Comparison of ENCODE assay signal across 1 cellular context in the genomic region with DNA sequence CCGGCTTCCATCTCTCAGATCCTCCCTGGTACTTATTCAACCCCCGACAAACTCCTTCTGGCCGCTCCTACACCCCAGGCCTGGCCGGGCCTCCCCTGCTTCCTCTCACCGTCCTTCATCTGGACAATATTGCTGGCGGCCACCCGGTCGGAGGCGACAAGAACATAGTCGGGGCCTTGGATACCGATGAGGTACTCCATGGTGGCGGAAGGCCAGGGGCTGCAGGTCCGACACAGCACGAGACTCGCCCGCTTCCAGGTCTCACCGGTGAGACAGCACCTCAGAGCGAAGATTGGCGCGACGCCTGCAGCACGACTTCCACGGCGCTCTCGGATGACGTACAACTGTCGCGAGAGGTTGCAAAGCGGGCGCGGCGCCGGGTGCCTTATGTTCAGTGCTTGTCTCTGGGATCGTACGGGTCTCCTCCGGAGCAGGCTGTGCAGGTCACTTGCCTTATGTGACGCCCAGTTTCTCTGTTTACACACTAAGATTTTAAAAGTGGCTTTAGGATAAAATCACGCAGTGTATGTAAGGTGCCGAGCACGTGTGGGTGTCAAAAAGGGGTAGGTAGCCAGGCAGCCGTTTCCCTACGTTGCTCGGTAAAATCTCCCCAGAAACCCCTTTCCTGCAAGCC.
A peak's percentile ranks its signal among the peaks of the same experiment; 100 is the strongest.
TF ChIP-seq lines count a peak whose summit lies in the region.

A gene (minus strand): TSS at position 294 of the 634 bp plus-strand sequence. CDS start 94 bp downstream, at position 200.

TF ChIP-seq in HepG2, 621 proteins besides CTCF, POLR2A, EP300 and RAD21 (continued from another document and continues in another):
- TF ChIP-seq, protein P1, sequence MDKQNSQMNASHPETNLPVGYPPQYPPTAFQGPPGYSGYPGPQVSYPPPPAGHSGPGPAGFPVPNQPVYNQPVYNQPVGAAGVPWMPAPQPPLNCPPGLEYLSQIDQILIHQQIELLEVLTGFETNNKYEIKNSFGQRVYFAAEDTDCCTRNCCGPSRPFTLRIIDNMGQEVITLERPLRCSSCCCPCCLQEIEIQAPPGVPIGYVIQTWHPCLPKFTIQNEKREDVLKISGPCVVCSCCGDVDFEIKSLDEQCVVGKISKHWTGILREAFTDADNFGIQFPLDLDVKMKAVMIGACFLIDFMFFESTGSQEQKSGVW (CRISPR knock-in tag; IDR thresholded peaks at IDR 0.05; ENCODE audit: borderline replicate concordance): no peak
- TF ChIP-seq, protein P2, sequence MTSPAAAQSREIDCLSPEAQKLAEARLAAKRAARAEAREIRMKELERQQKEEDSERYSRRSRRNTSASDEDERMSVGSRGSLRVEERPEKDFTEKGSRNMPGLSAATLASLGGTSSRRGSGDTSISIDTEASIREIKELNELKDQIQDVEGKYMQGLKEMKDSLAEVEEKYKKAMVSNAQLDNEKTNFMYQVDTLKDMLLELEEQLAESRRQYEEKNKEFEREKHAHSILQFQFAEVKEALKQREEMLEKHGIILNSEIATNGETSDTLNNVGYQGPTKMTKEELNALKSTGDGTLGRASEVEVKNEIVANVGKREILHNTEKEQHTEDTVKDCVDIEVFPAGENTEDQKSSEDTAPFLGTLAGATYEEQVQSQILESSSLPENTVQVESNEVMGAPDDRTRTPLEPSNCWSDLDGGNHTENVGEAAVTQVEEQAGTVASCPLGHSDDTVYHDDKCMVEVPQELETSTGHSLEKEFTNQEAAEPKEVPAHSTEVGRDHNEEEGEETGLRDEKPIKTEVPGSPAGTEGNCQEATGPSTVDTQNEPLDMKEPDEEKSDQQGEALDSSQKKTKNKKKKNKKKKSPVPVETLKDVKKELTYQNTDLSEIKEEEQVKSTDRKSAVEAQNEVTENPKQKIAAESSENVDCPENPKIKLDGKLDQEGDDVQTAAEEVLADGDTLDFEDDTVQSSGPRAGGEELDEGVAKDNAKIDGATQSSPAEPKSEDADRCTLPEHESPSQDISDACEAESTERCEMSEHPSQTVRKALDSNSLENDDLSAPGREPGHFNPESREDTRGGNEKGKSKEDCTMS (CRISPR knock-in tag; conservative IDR thresholded peaks at IDR 0.05): no peak
- TF ChIP-seq ZNF432 (CRISPR knock-in tag; IDR thresholded peaks at IDR 0.05; ENCODE audit: borderline replicate concordance): 0 out of 2 replicates have a peak, but pooled peaks have one; percentile 35
- no peak for TF ChIP-seq NR2F2 (IDR thresholded peaks at IDR 0.05; ENCODE audit: borderline replicate concordance, low read depth)
- TF ChIP-seq, protein P3, sequence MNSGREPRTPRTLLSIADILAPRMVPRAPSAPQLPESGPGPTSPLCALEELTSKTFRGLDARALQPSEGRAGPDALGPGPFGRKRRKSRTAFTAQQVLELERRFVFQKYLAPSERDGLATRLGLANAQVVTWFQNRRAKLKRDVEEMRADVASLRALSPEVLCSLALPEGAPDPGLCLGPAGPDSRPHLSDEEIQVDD (CRISPR knock-in tag; IDR thresholded peaks at IDR 0.05; ENCODE audit: borderline replicate concordance): no peak; the same call in 1 of the 2 replicates
- no peak for TF ChIP-seq HMG20A (CRISPR knock-in tag; IDR thresholded peaks at IDR 0.05; ENCODE audit: borderline replicate concordance)
- TF ChIP-seq, protein P4, sequence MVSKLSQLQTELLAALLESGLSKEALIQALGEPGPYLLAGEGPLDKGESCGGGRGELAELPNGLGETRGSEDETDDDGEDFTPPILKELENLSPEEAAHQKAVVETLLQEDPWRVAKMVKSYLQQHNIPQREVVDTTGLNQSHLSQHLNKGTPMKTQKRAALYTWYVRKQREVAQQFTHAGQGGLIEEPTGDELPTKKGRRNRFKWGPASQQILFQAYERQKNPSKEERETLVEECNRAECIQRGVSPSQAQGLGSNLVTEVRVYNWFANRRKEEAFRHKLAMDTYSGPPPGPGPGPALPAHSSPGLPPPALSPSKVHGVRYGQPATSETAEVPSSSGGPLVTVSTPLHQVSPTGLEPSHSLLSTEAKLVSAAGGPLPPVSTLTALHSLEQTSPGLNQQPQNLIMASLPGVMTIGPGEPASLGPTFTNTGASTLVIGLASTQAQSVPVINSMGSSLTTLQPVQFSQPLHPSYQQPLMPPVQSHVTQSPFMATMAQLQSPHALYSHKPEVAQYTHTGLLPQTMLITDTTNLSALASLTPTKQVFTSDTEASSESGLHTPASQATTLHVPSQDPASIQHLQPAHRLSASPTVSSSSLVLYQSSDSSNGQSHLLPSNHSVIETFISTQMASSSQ (IDR thresholded peaks at IDR 0.05; ENCODE audit: low read depth): peak; percentile 48
- TF ChIP-seq, protein P4 (CRISPR knock-in tag; IDR thresholded peaks at IDR 0.05; ENCODE audit: borderline replicate concordance): 0 out of 2 replicates have a peak, but pooled peaks have one; percentile 26
- no peak for TF ChIP-seq ZNF768 (CRISPR knock-in tag; IDR thresholded peaks at IDR 0.05)
- TF ChIP-seq ZBTB20 (CRISPR knock-in tag; IDR thresholded peaks at IDR 0.05; ENCODE audit: borderline replicate concordance, low read depth): peak; percentile 64; the same call in 1 of the 2 replicates
- TF ChIP-seq MIER3 (CRISPR knock-in tag; IDR thresholded peaks at IDR 0.05; ENCODE audit: borderline replicate concordance): no peak; the same call in 1 of the 2 replicates
- no peak for TF ChIP-seq ZNF737 (CRISPR knock-in tag; IDR thresholded peaks at IDR 0.05; ENCODE audit: borderline replicate concordance)
- no peak; the same call in 1 of the 2 replicates for TF ChIP-seq ZNF563 (CRISPR knock-in tag; IDR thresholded peaks at IDR 0.05)
- TF ChIP-seq, protein P5, sequence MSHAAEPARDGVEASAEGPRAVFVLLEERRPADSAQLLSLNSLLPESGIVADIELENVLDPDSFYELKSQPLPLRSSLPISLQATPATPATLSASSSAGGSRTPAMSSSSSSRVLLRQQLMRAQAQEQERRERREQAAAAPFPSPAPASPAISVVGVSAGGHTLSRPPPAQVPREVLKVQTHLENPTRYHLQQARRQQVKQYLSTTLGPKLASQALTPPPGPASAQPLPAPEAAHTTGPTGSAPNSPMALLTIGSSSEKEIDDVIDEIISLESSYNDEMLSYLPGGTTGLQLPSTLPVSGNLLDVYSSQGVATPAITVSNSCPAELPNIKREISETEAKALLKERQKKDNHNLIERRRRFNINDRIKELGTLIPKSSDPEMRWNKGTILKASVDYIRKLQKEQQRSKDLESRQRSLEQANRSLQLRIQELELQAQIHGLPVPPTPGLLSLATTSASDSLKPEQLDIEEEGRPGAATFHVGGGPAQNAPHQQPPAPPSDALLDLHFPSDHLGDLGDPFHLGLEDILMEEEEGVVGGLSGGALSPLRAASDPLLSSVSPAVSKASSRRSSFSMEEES (CRISPR knock-in tag; IDR thresholded peaks at IDR 0.05): peak; percentile 76; the same call in 1 of the 2 replicates
- peak; percentile 71; the same call in 1 of the 2 replicates for TF ChIP-seq ZNF12 (CRISPR knock-in tag; IDR thresholded peaks at IDR 0.05)
- TF ChIP-seq ZNF354B (CRISPR knock-in tag; IDR thresholded peaks at IDR 0.05): 0 out of 2 replicates have a peak, but pooled peaks have one; percentile 63
- peak; percentile 46; the same call in 1 of the 2 replicates for TF ChIP-seq ZNF709 (CRISPR knock-in tag; IDR thresholded peaks at IDR 0.05)
- TF ChIP-seq ZFP41 (CRISPR knock-in tag; IDR thresholded peaks at IDR 0.05; ENCODE audit: borderline replicate concordance): no peak
- no peak for TF ChIP-seq ZNF326 (CRISPR knock-in tag; IDR thresholded peaks at IDR 0.05; ENCODE audit: borderline replicate concordance)
- TF ChIP-seq HNF4G (IDR thresholded peaks at IDR 0.05; ENCODE audit: borderline replicate concordance, low read depth, low read length): no peak
- TF ChIP-seq HNF4G (CRISPR knock-in tag; IDR thresholded peaks at IDR 0.05; ENCODE audit: borderline replicate concordance, low read depth): no peak
- TF ChIP-seq ZNF138 (CRISPR knock-in tag; IDR thresholded peaks at IDR 0.05; ENCODE audit: low read depth): no peak; the same call in 1 of the 2 replicates
- no peak for TF ChIP-seq EED (CRISPR knock-in tag; IDR thresholded peaks at IDR 0.05)
- no peak for TF ChIP-seq SUZ12 (IDR thresholded peaks at IDR 0.05; ENCODE audit: low read depth, low read length)
- peak; percentile 51 for TF ChIP-seq RXRB (CRISPR knock-in tag; IDR thresholded peaks at IDR 0.05; ENCODE audit: borderline replicate concordance)
- no peak for TF ChIP-seq MTF2 (CRISPR knock-in tag; IDR thresholded peaks at IDR 0.05; ENCODE audit: borderline replicate concordance)
- TF ChIP-seq ISX (CRISPR knock-in tag; conservative IDR thresholded peaks at IDR 0.05): no peak
- TF ChIP-seq MTF1 (CRISPR knock-in tag; IDR thresholded peaks at IDR 0.05): no peak
- TF ChIP-seq, protein P6, sequence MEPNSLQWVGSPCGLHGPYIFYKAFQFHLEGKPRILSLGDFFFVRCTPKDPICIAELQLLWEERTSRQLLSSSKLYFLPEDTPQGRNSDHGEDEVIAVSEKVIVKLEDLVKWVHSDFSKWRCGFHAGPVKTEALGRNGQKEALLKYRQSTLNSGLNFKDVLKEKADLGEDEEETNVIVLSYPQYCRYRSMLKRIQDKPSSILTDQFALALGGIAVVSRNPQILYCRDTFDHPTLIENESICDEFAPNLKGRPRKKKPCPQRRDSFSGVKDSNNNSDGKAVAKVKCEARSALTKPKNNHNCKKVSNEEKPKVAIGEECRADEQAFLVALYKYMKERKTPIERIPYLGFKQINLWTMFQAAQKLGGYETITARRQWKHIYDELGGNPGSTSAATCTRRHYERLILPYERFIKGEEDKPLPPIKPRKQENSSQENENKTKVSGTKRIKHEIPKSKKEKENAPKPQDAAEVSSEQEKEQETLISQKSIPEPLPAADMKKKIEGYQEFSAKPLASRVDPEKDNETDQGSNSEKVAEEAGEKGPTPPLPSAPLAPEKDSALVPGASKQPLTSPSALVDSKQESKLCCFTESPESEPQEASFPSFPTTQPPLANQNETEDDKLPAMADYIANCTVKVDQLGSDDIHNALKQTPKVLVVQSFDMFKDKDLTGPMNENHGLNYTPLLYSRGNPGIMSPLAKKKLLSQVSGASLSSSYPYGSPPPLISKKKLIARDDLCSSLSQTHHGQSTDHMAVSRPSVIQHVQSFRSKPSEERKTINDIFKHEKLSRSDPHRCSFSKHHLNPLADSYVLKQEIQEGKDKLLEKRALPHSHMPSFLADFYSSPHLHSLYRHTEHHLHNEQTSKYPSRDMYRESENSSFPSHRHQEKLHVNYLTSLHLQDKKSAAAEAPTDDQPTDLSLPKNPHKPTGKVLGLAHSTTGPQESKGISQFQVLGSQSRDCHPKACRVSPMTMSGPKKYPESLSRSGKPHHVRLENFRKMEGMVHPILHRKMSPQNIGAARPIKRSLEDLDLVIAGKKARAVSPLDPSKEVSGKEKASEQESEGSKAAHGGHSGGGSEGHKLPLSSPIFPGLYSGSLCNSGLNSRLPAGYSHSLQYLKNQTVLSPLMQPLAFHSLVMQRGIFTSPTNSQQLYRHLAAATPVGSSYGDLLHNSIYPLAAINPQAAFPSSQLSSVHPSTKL (CRISPR knock-in tag; IDR thresholded peaks at IDR 0.05): peak; percentile 40
- peak; percentile 90 for TF ChIP-seq CBX1 (IDR thresholded peaks at IDR 0.05; ENCODE audit: low read depth)
- peak; percentile 85 for TF ChIP-seq KDM5B (CRISPR knock-in tag; IDR thresholded peaks at IDR 0.05; ENCODE audit: borderline replicate concordance)
- TF ChIP-seq, protein P7, sequence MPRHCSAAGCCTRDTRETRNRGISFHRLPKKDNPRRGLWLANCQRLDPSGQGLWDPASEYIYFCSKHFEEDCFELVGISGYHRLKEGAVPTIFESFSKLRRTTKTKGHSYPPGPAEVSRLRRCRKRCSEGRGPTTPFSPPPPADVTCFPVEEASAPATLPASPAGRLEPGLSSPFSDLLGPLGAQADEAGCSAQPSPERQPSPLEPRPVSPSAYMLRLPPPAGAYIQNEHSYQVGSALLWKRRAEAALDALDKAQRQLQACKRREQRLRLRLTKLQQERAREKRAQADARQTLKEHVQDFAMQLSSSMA (CRISPR knock-in tag; IDR thresholded peaks at IDR 0.05): 0 out of 2 replicates have a peak, but pooled peaks have one; percentile 34
- no peak for TF ChIP-seq PCBP1 (IDR thresholded peaks at IDR 0.05; ENCODE audit: borderline replicate concordance, low read depth, low read length)
- TF ChIP-seq, protein P8, sequence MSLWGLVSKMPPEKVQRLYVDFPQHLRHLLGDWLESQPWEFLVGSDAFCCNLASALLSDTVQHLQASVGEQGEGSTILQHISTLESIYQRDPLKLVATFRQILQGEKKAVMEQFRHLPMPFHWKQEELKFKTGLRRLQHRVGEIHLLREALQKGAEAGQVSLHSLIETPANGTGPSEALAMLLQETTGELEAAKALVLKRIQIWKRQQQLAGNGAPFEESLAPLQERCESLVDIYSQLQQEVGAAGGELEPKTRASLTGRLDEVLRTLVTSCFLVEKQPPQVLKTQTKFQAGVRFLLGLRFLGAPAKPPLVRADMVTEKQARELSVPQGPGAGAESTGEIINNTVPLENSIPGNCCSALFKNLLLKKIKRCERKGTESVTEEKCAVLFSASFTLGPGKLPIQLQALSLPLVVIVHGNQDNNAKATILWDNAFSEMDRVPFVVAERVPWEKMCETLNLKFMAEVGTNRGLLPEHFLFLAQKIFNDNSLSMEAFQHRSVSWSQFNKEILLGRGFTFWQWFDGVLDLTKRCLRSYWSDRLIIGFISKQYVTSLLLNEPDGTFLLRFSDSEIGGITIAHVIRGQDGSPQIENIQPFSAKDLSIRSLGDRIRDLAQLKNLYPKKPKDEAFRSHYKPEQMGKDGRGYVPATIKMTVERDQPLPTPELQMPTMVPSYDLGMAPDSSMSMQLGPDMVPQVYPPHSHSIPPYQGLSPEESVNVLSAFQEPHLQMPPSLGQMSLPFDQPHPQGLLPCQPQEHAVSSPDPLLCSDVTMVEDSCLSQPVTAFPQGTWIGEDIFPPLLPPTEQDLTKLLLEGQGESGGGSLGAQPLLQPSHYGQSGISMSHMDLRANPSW (CRISPR knock-in tag; IDR thresholded peaks at IDR 0.05; ENCODE audit: borderline replicate concordance): no peak
- no peak; the same call in 1 of the 2 replicates for TF ChIP-seq ETV5 (CRISPR knock-in tag; IDR thresholded peaks at IDR 0.05; ENCODE audit: borderline replicate concordance)
- peak; percentile 50; the same call in 1 of the 2 replicates for TF ChIP-seq MIXL1 (CRISPR knock-in tag; IDR thresholded peaks at IDR 0.05)
- peak; percentile 72 for TF ChIP-seq SRSF1 (optimal IDR thresholded peaks at IDR 0.05; ENCODE audit: low read depth, low read length)
- peak; percentile 84 for TF ChIP-seq SATB2 (CRISPR knock-in tag; IDR thresholded peaks at IDR 0.05)
- TF ChIP-seq ZNF17 (CRISPR knock-in tag; IDR thresholded peaks at IDR 0.05): no peak
